ENCODE assay signal across 13 cellular contexts in the genomic region with DNA sequence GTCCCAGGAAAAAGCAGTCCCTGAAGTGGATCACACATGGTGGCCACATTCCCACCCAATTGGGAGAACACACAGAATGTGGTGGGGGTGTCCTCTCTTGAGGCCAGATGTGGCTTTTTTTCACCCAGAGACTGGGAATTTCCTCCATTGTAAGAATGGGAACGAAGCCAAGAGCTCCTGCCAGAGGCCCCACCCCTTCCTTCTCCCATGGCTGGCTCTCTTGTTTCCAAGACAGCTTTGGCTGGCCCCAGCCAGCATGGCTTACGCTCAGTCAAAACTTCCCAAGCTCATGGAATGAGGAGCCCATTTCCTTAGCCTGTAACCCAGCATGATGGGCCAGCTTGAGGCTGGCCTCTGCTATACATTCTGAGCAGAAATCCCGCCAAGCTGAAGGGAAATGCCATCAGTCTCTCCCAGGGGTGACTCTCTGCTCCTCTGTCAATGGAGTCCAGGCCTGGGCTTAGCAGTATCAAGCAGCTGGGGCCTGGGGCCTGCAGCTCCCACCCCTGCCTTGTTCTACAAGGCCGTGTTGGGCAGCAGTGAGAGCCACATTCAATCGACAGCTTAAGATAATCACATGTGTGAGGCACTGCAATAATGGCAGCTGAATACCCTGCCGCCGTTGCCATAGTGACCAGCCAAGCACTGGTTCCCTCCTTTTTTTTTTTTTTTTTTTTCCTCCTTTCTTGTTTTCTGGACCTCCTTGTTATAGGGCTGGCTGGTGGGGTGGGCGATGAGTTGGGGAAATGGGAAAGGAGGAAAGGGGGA.
DNase-seq lines count a peak whose midpoint lies in the region; ATAC-seq and TF ChIP-seq lines count a peak whose summit lies in the region.
"Had no signal": no experiment of that assay in that cellular context is flagged by ENCODE, and none has a peak within 500 bp of the region (broad histone marks: within the 10 kb centered on the region; RNA-seq: fewer than 3 reads in every experiment).

No MANE protein-coding gene starts in this region.

- no peaks in the 10 kb centered on the region for H3K36me3 Mint-ChIP-seq in type B pancreatic cell

- ATAC-seq in GM19395 (IDR thresholded peaks at IDR 0.05; ENCODE audit: unreplicated experiment): no peak
- no peak for ATAC-seq in HG02571 (IDR thresholded peaks at IDR 0.05; ENCODE audit: unreplicated experiment)
- ATAC-seq: gastrocnemius medialis, left ventricle myocardium superior, PC-3, T-helper 17 cell had no signal

- no peaks in the 10 kb centered on the region for H3K9me3 Mint-ChIP-seq in type B pancreatic cell

- H3K27ac Mint-ChIP-seq in type B pancreatic cell: no peak overlapping the region
- H3K27ac Mint-ChIP-seq: T-helper 17 cell had no signal

- peaks cover 9% of the 10 kb centered on the region for H3K4me1 Mint-ChIP-seq in type B pancreatic cell (ENCODE audit: unreplicated experiment)
- H3K4me1 Mint-ChIP-seq: T-helper 17 cell had no signal

- no peak for TF ChIP-seq CTCF in type B pancreatic cell (conservative IDR thresholded peaks at IDR 0.05)

- in situ Hi-C loops in SK-MEL-5 (cut with HindIII; ENCODE audit: low pct_unique_long_range_greater_than_20kb, low sequenced_read_pairs): no loop called here

- H3K27me3 Mint-ChIP-seq in type B pancreatic cell: peaks cover 82% of the 10 kb centered on the region

- H3K4me3 Mint-ChIP-seq in type B pancreatic cell: no peak overlapping the region
- H3K4me3 Mint-ChIP-seq: T-helper 17 cell had no signal

- DNase-seq in EH (ENCODE audit: low read depth) (peak; percentile 6), NCI-H1417 treated with DMSO at 0.1 percent for 48 hours (lab: John Stamatoyannopoulos, UW) (peak; percentile 44), SK-MEL-5 (ENCODE audit: low read depth, low spot score) (peak; percentile 1), left kidney (ENCODE audit: low read depth, low spot score) (peak; percentile 72), type B pancreatic cell (ENCODE audit: extremely low spot score, unreplicated experiment) (no peak)
- no peak for DNase-seq in stimulated activated CD8-positive, alpha-beta memory T cell treated with anti-CD3 and anti-CD28 coated beads, Interleukin-4, amount 100 ng/mL, for 48 hours
- DNase-seq: activated CD4-positive, alpha-beta T cell treated with anti-CD3 and anti-CD28 coated beads for 4 hours; gastrocnemius medialis; left ventricle myocardium superior; PC-3; T-helper 17 cell had no signal

Comparison
In these comparisons a context has a peak if more than half of its experiments do, and no peak if none do; other contexts are left out.
1. DNase-seq: peak in EH (single experiment), NCI-H1417 treated with DMSO at 0.1 percent for 48 hours (single experiment), SK-MEL-5 (single experiment) and left kidney (single experiment); none in type B pancreatic cell (single experiment) and stimulated activated CD8-positive, alpha-beta memory T cell treated with anti-CD3 and anti-CD28 coated beads, Interleukin-4, amount 100 ng/mL, for 48 hours (single experiment).